Comparison of ENCODE assay signal across 24 cellular contexts in the genomic region with DNA sequence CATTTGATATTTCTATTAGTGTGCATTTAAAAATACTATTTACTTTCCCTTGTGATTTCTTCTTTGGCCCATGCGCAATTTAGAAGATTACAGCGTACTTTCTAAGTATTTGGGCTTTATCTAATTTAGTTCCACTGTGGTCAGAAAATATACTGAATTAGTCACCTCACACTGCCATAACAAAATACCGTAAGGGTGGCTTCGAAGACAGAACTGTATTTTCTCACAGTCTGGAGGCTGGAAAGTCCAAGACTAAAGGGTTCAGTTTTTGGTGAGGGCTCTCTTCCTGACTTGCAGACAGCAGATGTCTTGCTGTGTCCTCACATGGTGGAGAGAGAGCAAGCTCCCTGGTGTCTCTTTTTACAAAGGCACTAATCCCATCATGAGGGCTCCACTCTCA.
"Had no signal": no experiment of that assay in that cellular context is flagged by ENCODE, and none has a peak within 500 bp of the region (broad histone marks: within the 10 kb centered on the region; RNA-seq: fewer than 3 reads in every experiment).

No MANE protein-coding gene starts in this region.

- H3K36me3 ChIP-seq: esophagus squamous epithelium, neutrophil, pancreas, right lobe of liver, transverse colon, upper lobe of right lung, uterus had no signal

- H3K27ac ChIP-seq: esophagus squamous epithelium, left ventricle myocardium inferior, lower lobe of right lung, neutrophil, pancreas, right lobe of liver, transverse colon, upper lobe of right lung, uterus had no signal

- H3K4me1 ChIP-seq: esophagus squamous epithelium, left ventricle myocardium inferior, lower lobe of right lung, pancreas, right lobe of liver, transverse colon, upper lobe of right lung, uterus had no signal

- ATAC-seq: effector memory CD8-positive, alpha-beta T cell; left colon; lower lobe of right lung; naive thymus-derived CD8-positive, alpha-beta T cell; pancreas; right lobe of liver; stimulated activated naive B cell treated with anti-CD40 and anti-IgM and Interleukin-4, amounts not matched to agents 10 μg/mL and 1 μg/mL and 100 μg/mL, for 72 hours; upper lobe of right lung had no signal

- DNase-seq: cortex of kidney; effector memory CD8-positive, alpha-beta T cell; erythroblast; esophagus squamous epithelium; foreskin melanocyte; glutamatergic neuron; hypothalamus; immature natural killer cell; islet precursor cell; kidney glomerular epithelial cell; left colon; left ventricle myocardium inferior; lower lobe of right lung; naive thymus-derived CD8-positive, alpha-beta T cell; pancreas; right lobe of liver; small intestine; stimulated activated CD4-positive, alpha-beta T cell treated with anti-CD3 and anti-CD28 coated beads, Interleukin-15, amount 100 ng/mL, for 24 hours; stimulated activated CD4-positive, alpha-beta T cell treated with anti-CD3 and anti-CD28 coated beads, Interleukin-2, amount 100 ng/mL, for 48 hours; stimulated activated naive B cell treated with anti-CD40 and anti-IgM and Interleukin-4, amounts not matched to agents 10 μg/mL and 1 μg/mL and 100 μg/mL, for 72 hours; transverse colon; upper lobe of right lung; uterus had no signal

- H3K9me3 ChIP-seq: esophagus squamous epithelium, lower lobe of right lung, neutrophil, pancreas, right lobe of liver, transverse colon, upper lobe of right lung, uterus had no signal

- H3K27me3 ChIP-seq: esophagus squamous epithelium, neutrophil, pancreas, right lobe of liver, transverse colon, upper lobe of right lung, uterus had no signal

- H3K4me3 ChIP-seq: esophagus squamous epithelium, left ventricle myocardium inferior, lower lobe of right lung, pancreas, right lobe of liver, transverse colon, upper lobe of right lung, uterus had no signal
